In genomic region chr3:18439281-18439680, GRCh38 we compare ENCODE assay signal across 15 cellular contexts. TPM values are rescaled to one million over a fixed set of nuclear protein-coding genes. Genes with fewer than 3 reads are reported as not detected.
DNase-seq lines count a peak whose midpoint lies in the region; ATAC-seq and TF ChIP-seq lines count a peak whose summit lies in the region.
"Had no signal": no experiment of that assay in that cellular context is flagged by ENCODE, and none has a peak within 500 bp of the region (broad histone marks: within the 10 kb centered on the region; RNA-seq: fewer than 3 reads in every experiment).

No MANE protein-coding gene starts in this region.

- TF ChIP-seq CTCF in gastroesophageal sphincter (IDR thresholded peaks at IDR 0.05): no peak

- no peaks in the 10 kb centered on the region for H3K9me3 ChIP-seq in gastroesophageal sphincter
- H3K9me3 ChIP-seq: ascending aorta, thoracic aorta had no signal

- peaks cover 0 to 13% (median 7%) of the 10 kb centered on the region in 3 donors for H3K4me1 ChIP-seq in gastroesophageal sphincter

- no peaks in the 10 kb centered on the region for H3K27me3 Mint-ChIP-seq in activated T-cell treated with anti-CD3 and anti-CD28 coated beads, Interleukin-2, amount 50 U/mL, for 4 hours (ENCODE audit: low read depth)
- H3K27me3 Mint-ChIP-seq in activated naive CD8-positive, alpha-beta T cell: no peaks in the 10 kb centered on the region
- no peaks in the 10 kb centered on the region for H3K27me3 Mint-ChIP-seq in stimulated activated naive CD8-positive, alpha-beta T cell treated with anti-CD3 and anti-CD28 coated beads, Interleukin-15, amount 100 ng/mL, for 72 hours

- TF ChIP-seq EP300 in gastroesophageal sphincter (IDR thresholded peaks at IDR 0.05): no peak

- no peak overlapping the region for H3K27ac ChIP-seq in gastroesophageal sphincter
- H3K27ac ChIP-seq: ascending aorta, thoracic aorta had no signal

- no peak for DNase-seq in activated T-cell treated with anti-CD3 and anti-CD28 coated beads, Interleukin-2, amount 50 U/mL, for 4 hours
- DNase-seq in activated T-cell treated with anti-CD3 and anti-CD28 coated beads, Interleukin-2, amount 50 U/mL, for 1 hour: no peak
- no peak for DNase-seq in HEK293T (ENCODE audit: extremely low spot score)
- no peak for DNase-seq in stimulated activated naive CD8-positive, alpha-beta T cell treated with anti-CD3 and anti-CD28 coated beads, Interleukin-15, amount 100 ng/mL, for 72 hours
- DNase-seq in stimulated activated CD4-positive, alpha-beta T cell treated with anti-CD3 and anti-CD28 coated beads, Interleukin-4, amount 100 ng/mL, for 1 hour: no peak
- DNase-seq: NCI-H1417 treated with DMSO at 0.1 percent for 48 hours; NCI-H2171 treated with DMSO at 0.1 percent for 48 hours; right cardiac atrium; stimulated activated CD4-positive, alpha-beta T cell treated with anti-CD3 and anti-CD28 coated beads, Interleukin-12 subunit alpha, Interleukin-12 subunit beta, amount 100 ng/mL, for 4 hours had no signal

- H3K27me3 ChIP-seq in gastroesophageal sphincter: peaks cover 13% of the 10 kb centered on the region
- H3K27me3 ChIP-seq: ascending aorta had no signal

- POLR2A ChIA-PET in HEK293T (lab: Yijun Ruan, JAX): no interaction called here

- H3K4me1 Mint-ChIP-seq in activated T-cell treated with anti-CD3 and anti-CD28 coated beads, Interleukin-2, amount 50 U/mL, for 4 hours (ENCODE audit: low read depth): peaks cover 51% of the 10 kb centered on the region
- peaks cover 64% of the 10 kb centered on the region for H3K4me1 Mint-ChIP-seq in activated naive CD8-positive, alpha-beta T cell (ENCODE audit: low read depth)
- H3K4me1 Mint-ChIP-seq in stimulated activated naive CD8-positive, alpha-beta T cell treated with anti-CD3 and anti-CD28 coated beads, Interleukin-15, amount 100 ng/mL, for 72 hours: peaks cover 10% of the 10 kb centered on the region

- peaks cover 23% of the 10 kb centered on the region for H3K36me3 Mint-ChIP-seq in activated T-cell treated with anti-CD3 and anti-CD28 coated beads, Interleukin-2, amount 50 U/mL, for 4 hours (ENCODE audit: insufficient read depth)
- peaks cover 15% of the 10 kb centered on the region for H3K36me3 Mint-ChIP-seq in activated naive CD8-positive, alpha-beta T cell

- no peak for ATAC-seq in activated T-cell treated with anti-CD3 and anti-CD28 coated beads, Interleukin-2, amount 50 U/mL, for 4 hours
- ATAC-seq in stimulated activated naive CD8-positive, alpha-beta T cell treated with anti-CD3 and anti-CD28 coated beads, Interleukin-15, amount 100 ng/mL, for 72 hours: no peak
- ATAC-seq in gastroesophageal sphincter: no peak
- ATAC-seq: GM12878, HepG2, right cardiac atrium had no signal

- no peak for TF ChIP-seq POLR2A in gastroesophageal sphincter (IDR thresholded peaks at IDR 0.05)

- H3K27ac Mint-ChIP-seq in activated naive CD8-positive, alpha-beta T cell: peak overlapping the region; percentile 98
- H3K27ac Mint-ChIP-seq in stimulated activated naive CD8-positive, alpha-beta T cell treated with anti-CD3 and anti-CD28 coated beads, Interleukin-15, amount 100 ng/mL, for 72 hours: peak overlapping the region; percentile 23 to 95

- H3K4me3 ChIP-seq in gastroesophageal sphincter: no peak overlapping the region
- H3K4me3 ChIP-seq: ascending aorta, GM12878, thoracic aorta had no signal

- CTCF ChIA-PET in HEK293T (lab: Yijun Ruan, JAX): no interaction called here

- H3K4me3 Mint-ChIP-seq in activated T-cell treated with anti-CD3 and anti-CD28 coated beads, Interleukin-2, amount 50 U/mL, for 4 hours: peak overlapping the region; percentile 73
- H3K4me3 Mint-ChIP-seq in activated naive CD8-positive, alpha-beta T cell: peak overlapping the region; percentile 95
- peak overlapping the region; percentile 81 to 89 for H3K4me3 Mint-ChIP-seq in stimulated activated naive CD8-positive, alpha-beta T cell treated with anti-CD3 and anti-CD28 coated beads, Interleukin-15, amount 100 ng/mL, for 72 hours

- WGBS in gastroesophageal sphincter (ENCODE audit: low coverage in 1 of 2), 2 donors: 77 to 78% methylated on average over 1 of the region's 1 CpG

- no peaks in the 10 kb centered on the region for H3K36me3 ChIP-seq in gastroesophageal sphincter
- H3K36me3 ChIP-seq: ascending aorta, thoracic aorta had no signal

- H3K9me3 Mint-ChIP-seq in activated T-cell treated with anti-CD3 and anti-CD28 coated beads, Interleukin-2, amount 50 U/mL, for 4 hours: no peaks in the 10 kb centered on the region
- H3K9me3 Mint-ChIP-seq in activated naive CD8-positive, alpha-beta T cell (ENCODE audit: low read depth): no peaks in the 10 kb centered on the region
- no peaks in the 10 kb centered on the region for H3K9me3 Mint-ChIP-seq in stimulated activated naive CD8-positive, alpha-beta T cell treated with anti-CD3 and anti-CD28 coated beads, Interleukin-15, amount 100 ng/mL, for 72 hours

TF ChIP-seq in HEK293T, 16 proteins besides CTCF, POLR2A, EP300 and RAD21:
- TF ChIP-seq ELF4 (IDR thresholded peaks at IDR 0.05) (no peak), ZNF384 (IDR thresholded peaks at IDR 0.05) (no peak)
- TF ChIP-seq, protein P1, sequence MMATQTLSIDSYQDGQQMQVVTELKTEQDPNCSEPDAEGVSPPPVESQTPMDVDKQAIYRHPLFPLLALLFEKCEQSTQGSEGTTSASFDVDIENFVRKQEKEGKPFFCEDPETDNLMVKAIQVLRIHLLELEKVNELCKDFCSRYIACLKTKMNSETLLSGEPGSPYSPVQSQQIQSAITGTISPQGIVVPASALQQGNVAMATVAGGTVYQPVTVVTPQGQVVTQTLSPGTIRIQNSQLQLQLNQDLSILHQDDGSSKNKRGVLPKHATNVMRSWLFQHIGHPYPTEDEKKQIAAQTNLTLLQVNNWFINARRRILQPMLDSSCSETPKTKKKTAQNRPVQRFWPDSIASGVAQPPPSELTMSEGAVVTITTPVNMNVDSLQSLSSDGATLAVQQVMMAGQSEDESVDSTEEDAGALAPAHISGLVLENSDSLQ (IDR thresholded peaks at IDR 0.05): peak; percentile 80

RNA-seq across cellular contexts. Expression of gene SATB1, which starts 14.1 kb away (rescaled TPM):
- total RNA-seq in activated T-cell treated with anti-CD3 and anti-CD28 coated beads, Interleukin-2, amount 50 U/mL, for 4 hours: 100 to 1,000 TPM; 209 to 239 (median 228) TPM
- total RNA-seq in gastroesophageal sphincter: 10 to 100 TPM; 41.5 to 61.2 (median 48.7) TPM
- total RNA-seq: HepG2 had no signal
